ENCODE assay signal across 8 cellular contexts in genomic region chr20:34514897-34515483, GRCh38. TPM values are rescaled to one million over a fixed set of nuclear protein-coding genes. Genes with fewer than 3 reads are reported as not detected.
DNase-seq lines count a peak whose midpoint lies in the region; ATAC-seq and TF ChIP-seq lines count a peak whose summit lies in the region.

No MANE protein-coding gene starts in this region.

- H3T11ph ChIP-seq in H9 (ENCODE audit: low read length), result no peak overlapping the region

- H3K9me3 Mint-ChIP-seq in H9 (no peaks in the 10 kb centered on the region; a peak in 1 of 5 replicates), WTC11 (no peaks in the 10 kb centered on the region)

- H2BK20ac ChIP-seq in H9 (ENCODE audit: low read depth, low read length, poor library complexity, severe bottlenecking), result no peak overlapping the region

- H3K18ac ChIP-seq in H9 (ENCODE audit: insufficient read length, low read depth, low read length), result no peak overlapping the region

- H3K4me3 Mint-ChIP-seq in H9 (peak overlapping the region; percentile 93 to 97), WTC11 (peak overlapping the region; percentile 97)

- H3K27me3 ChIP-seq in H9 (ENCODE audit: insufficient read depth, low read length) (no peaks in the 10 kb centered on the region), spleen (replicated peaks in 1 of 7) (no peaks in the 10 kb centered on the region)

- intact Hi-C loops in spleen (cut with DNase I; ENCODE audit: low total_unique reads), result no loop called here

- peak overlapping the region; percentile 9 for H3K9ac ChIP-seq in H9 (ENCODE audit: extremely low read depth, insufficient read length, low read length)

- CTCF ChIA-PET in WTC11 (lab: Charles Lee), result interaction anchor here (1.0 to 4.2 kb wide), 6 partner anchors 22 to 324 kb away, joined by 3 to 60 read pairs (median 6); partner anchors contain the start of gene ITCH

- H3K9me3 ChIP-seq in H9 (ENCODE audit: control insufficient read depth, low read depth, low read length) (no peaks in the 10 kb centered on the region), spleen (no peaks in the 10 kb centered on the region)

- no peak overlapping the region for H3K14ac ChIP-seq in H9 (ENCODE audit: insufficient read depth, low read length)

- no peak overlapping the region for H2AK5ac ChIP-seq in H9 (ENCODE audit: insufficient read length, low read length)

- H3K79me1 ChIP-seq in H9 (ENCODE audit: insufficient read depth, low read depth, low read length, poor library complexity, severe bottlenecking), result no peaks in the 10 kb centered on the region

- peaks cover 7% of the 10 kb centered on the region for H3K23me2 ChIP-seq in H9 (ENCODE audit: insufficient read length, low read depth, low read length, poor library complexity, severe bottlenecking)

- H2BK12ac ChIP-seq in H9 (ENCODE audit: insufficient read length, low read depth, low read length), result no peak overlapping the region

- H3K27me3 Mint-ChIP-seq in H9 (ENCODE audit: low read depth) (peaks cover 2% of the 10 kb centered on the region; the same call in 1 of the 2 replicates), WTC11 (ENCODE audit: low read depth) (no peaks in the 10 kb centered on the region)

- no peak overlapping the region for H4K5ac ChIP-seq in H9 (ENCODE audit: insufficient read length, low read depth, low read length)

- peak overlapping the region; percentile 60 to 94 (median 78) for H3K4me3 ChIP-seq in spleen

- DNase-seq in H9 (no peak), WTC11 (ENCODE audit: low spot score) (no peak), hepatic stellate cell (ENCODE audit: low spot score) (peak; percentile 20), spleen (no peak), GM03348 (ENCODE audit: low spot score) (no peak), NCI-H774 (lab: John Stamatoyannopoulos, UW) (no peak), OCI-M2 (lab: John Stamatoyannopoulos, UW; ENCODE audit: unreplicated experiment) (no peak)

- no CpG with 5 or more reads among the region's 19 CpGs for WGBS in H9 (ENCODE audit: extremely low coverage, insufficient read length, low lambda C conversion rate)
- 22 to 31% (median 24%) methylated on average over 19 of the region's 19 CpGs for WGBS in spleen, 5 donors

- TF ChIP-seq CTCF in H9 (conservative IDR thresholded peaks at IDR 0.05), result no peak
- no peak for TF ChIP-seq CTCF in WTC11 (IDR thresholded peaks at IDR 0.05)
- TF ChIP-seq CTCF in spleen (IDR thresholded peaks at IDR 0.05 in 8 of 11, conservative IDR thresholded peaks at IDR 0.05 in 3 of 11), result peak in 1 of 11 experiments; percentile 4

- H3K27ac Mint-ChIP-seq in H9, result peak overlapping the region; percentile 98 to 99 (median 98); a peak in 6 of 7 replicates
- peak overlapping the region; percentile 98 for H3K27ac Mint-ChIP-seq in WTC11

- H3K36me3 Mint-ChIP-seq in H9 (ENCODE audit: insufficient read depth in 1 of 3, low read depth in 3 of 3) (peaks cover 0 to 29% (median 5%) of the 10 kb centered on the region in 3 experiments; a peak in 3 of 7 replicates), WTC11 (no peaks in the 10 kb centered on the region)

- peaks cover 0 to 43% (median 3%) of the 10 kb centered on the region in 6 donors for H3K36me3 ChIP-seq in spleen

- H3K4me1 ChIP-seq in H9 (ENCODE audit: insufficient read depth, low read length), result no peaks in the 10 kb centered on the region
- peaks cover 17 to 56% (median 43%) of the 10 kb centered on the region in 6 donors for H3K4me1 ChIP-seq in spleen

- H3K56ac ChIP-seq in H9 (ENCODE audit: insufficient read length, low read depth, low read length), result no peak overlapping the region

- no peak overlapping the region for H2BK120ac ChIP-seq in H9 (ENCODE audit: low read depth, low read length, poor library complexity, severe bottlenecking)

- no peak overlapping the region for H2AFZ ChIP-seq in H9 (ENCODE audit: low read length)

- no peak overlapping the region for H4K8ac ChIP-seq in H9 (replicated peaks; ENCODE audit: insufficient read length, low read depth, low read length)

- no peak for TF ChIP-seq POLR2A in spleen (IDR thresholded peaks at IDR 0.05)

- POLR2A ChIA-PET in WTC11 (lab: Charles Lee), result interaction anchor here (1.0 to 1.4 kb wide), 4 partner anchors 9 to 152 kb away, joined by 3 to 12 read pairs (median 4); partner anchors contain the start of gene ITCH

- peak overlapping the region; percentile 84 for H3K4me2 ChIP-seq in H9 (ENCODE audit: insufficient read depth, insufficient read length, low read length)

- no peak overlapping the region for H4K91ac ChIP-seq in H9 (ENCODE audit: insufficient read length, low read depth, low read length)

- H2BK5ac ChIP-seq in H9 (ENCODE audit: insufficient read length, low read length), result no peak overlapping the region

- H3K4me1 Mint-ChIP-seq in H9, result peaks cover 15 to 20% of the 10 kb centered on the region in 2 experiments
- H3K4me1 Mint-ChIP-seq in WTC11, result peaks cover 20% of the 10 kb centered on the region

- no peak overlapping the region for H3K23ac ChIP-seq in H9 (ENCODE audit: insufficient read length, low read depth, low read length)

- H3K4ac ChIP-seq in H9 (ENCODE audit: low read depth, low read length), result no peak overlapping the region

- H3K27ac ChIP-seq in H9 (ENCODE audit: insufficient read length, low read depth, low read length) (no peak overlapping the region), spleen (peak overlapping the region; percentile 81 to 97 (median 95))

- ATAC-seq in WTC11, result no peak
- no peak for ATAC-seq in GM19467 (IDR thresholded peaks at IDR 0.05; ENCODE audit: unreplicated experiment)

- H4K20me1 ChIP-seq in H9 (ENCODE audit: control insufficient read depth, insufficient read depth, insufficient read length), result no peaks in the 10 kb centered on the region

- H3K79me2 ChIP-seq in H9 (ENCODE audit: insufficient read depth, low read length), result peaks cover 2% of the 10 kb centered on the region; the same call in 1 of the 2 replicates

- no peak overlapping the region for H2BK15ac ChIP-seq in H9 (ENCODE audit: low read depth, low read length)

TF ChIP-seq in WTC11, 78 proteins besides CTCF, POLR2A, EP300 and RAD21:
- TF ChIP-seq FOXP1 (CRISPR knock-in tag; IDR thresholded peaks at IDR 0.05; ENCODE audit: borderline replicate concordance) (no peak), GABPB1 (CRISPR knock-in tag; IDR thresholded peaks at IDR 0.05) (peak; percentile 4; the same call in 1 of the 2 replicates), ZNF423 (CRISPR knock-in tag; IDR thresholded peaks at IDR 0.05) (no peak)
TF ChIP-seq in WTC11: peak in this region for 1.

RNA-seq across cellular contexts. Expression of gene DYNLRB1, which starts 1.2 kb away (rescaled TPM):
- total RNA-seq in H9 (2021), result 200 and 209 TPM in 2 replicates
- total RNA-seq in WTC11 (2021), result 99.3 to 126 TPM (median 115 TPM) in 3 replicates
- total RNA-seq in spleen, result 100 to 1,000 TPM in 3 of 7 donors, 10 to 100 TPM in 4; 72.0 to 209 (median 91.9) TPM
- 100 to 1,000 TPM; 151 to 190 (median 166) TPM for polyA plus RNA-seq in spleen

RNA-seq across cellular contexts. Expression of gene MAP1LC3A, which starts 43.5 kb away (rescaled TPM):
- total RNA-seq in H9 (2021), result 24.3 and 25.9 TPM in 2 replicates
- 7.5 to 12.1 TPM (median 11.3 TPM) in 3 replicates for total RNA-seq in WTC11 (2021)
- 10 to 100 TPM; 13.0 to 34.0 (median 26.0) TPM for total RNA-seq in spleen
- 10 to 100 TPM; 47.3 to 56.7 (median 54.2) TPM for polyA plus RNA-seq in spleen
